ENCODE assay signal across 8 cellular contexts in the genomic region with DNA sequence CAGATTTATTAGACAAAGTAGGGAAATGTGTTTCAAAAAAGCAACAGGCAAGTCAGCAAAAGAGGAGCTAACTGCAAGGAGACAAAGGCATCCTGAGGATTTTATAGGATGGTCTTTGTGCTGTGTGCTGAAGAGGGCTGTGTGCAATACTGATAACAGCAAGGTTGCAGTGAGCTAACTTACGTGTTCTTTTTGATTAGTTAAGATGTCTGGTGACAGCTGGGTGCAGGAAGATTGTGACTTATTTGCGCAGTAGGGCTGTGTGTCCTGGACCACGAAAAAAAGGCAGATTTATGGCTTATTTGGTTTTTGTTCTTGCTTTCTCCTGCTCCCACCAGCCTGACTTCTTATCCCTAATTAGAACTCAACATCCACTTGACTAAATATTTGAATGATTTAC.
"Had no signal": no experiment of that assay in that cellular context is flagged by ENCODE, and none has a peak within 500 bp of the region (broad histone marks: within the 10 kb centered on the region; RNA-seq: fewer than 3 reads in every experiment).

No MANE protein-coding gene starts in this region.

- H3K36me3 Mint-ChIP-seq: IgD-negative memory B cell had no signal

- H3K27ac Mint-ChIP-seq: HFFc6, IgD-negative memory B cell had no signal

- FAIRE-seq: HepG2 had no signal

- H3K9me3 Mint-ChIP-seq: HFFc6, IgD-negative memory B cell had no signal

- ATAC-seq: HCT116, HepG2 had no signal

- DNase-seq: GM23248, GOT3, H7, HFFc6, KG1 had no signal
